In the genomic region with DNA sequence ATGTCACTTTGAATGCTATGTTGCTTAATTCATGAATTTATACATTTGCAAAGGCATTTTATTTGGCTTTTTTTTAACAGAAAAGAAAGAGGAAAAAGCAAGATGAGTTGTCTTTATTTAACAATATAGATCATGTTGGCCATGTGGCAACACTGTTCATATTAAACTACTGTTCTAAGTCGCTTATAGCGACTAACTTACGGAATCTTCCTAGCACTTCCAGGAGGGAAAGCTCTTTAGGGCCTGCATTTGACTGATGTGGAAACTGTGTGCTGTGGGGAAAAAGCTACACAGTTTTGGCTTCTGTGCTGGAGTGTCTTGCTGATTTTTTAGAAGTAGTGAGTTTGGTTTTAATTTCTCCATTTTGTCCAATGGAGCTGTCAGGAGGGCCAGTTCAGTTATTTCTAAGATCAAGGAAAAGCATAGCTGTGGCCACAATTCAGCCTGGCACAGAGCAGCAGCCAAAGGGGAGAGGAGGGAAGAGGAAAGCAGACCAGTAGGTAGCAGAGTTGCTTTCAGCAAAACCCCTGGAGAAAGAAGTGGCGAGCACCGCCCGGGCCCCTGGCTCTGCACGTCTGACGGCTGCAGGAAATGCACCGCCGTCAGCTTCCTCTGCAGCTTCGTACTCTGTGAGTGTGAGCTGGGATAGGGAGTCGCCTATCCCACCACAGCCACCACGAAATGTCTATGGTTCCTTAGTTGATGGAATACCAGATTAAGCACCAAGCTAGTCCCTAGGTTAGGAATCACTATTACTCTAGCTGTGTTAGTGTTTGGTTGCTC, we compare ENCODE assay signal across 8 cellular contexts.
A peak's percentile ranks its signal among the peaks of the same experiment; 100 is the strongest.
DNase-seq lines count a peak whose midpoint lies in the region; ATAC-seq and TF ChIP-seq lines count a peak whose summit lies in the region.

No MANE protein-coding gene starts in this region.

- peaks cover 55% of the 10 kb centered on the region for H3K36me3 Mint-ChIP-seq in nephron progenitor cell (ENCODE audit: low read depth)

- H3K9me3 ChIP-seq in Loucy (ENCODE audit: insufficient read depth, low read depth, low read length), result no peaks in the 10 kb centered on the region
- no peaks in the 10 kb centered on the region for H3K9me3 ChIP-seq in duodenal mucosa (ENCODE audit: control insufficient read depth in 1 of 2, low read length in 2 of 2)
- no peaks in the 10 kb centered on the region for H3K9me3 ChIP-seq in skeletal muscle tissue (ENCODE audit: control insufficient read depth in 3 of 3, low read length in 3 of 3)
- no peaks in the 10 kb centered on the region for H3K9me3 ChIP-seq in osteoblast (ENCODE audit: low read depth, low read length)

- H3K9ac ChIP-seq in Loucy (ENCODE audit: low read depth, low read length, poor library complexity, severe bottlenecking), result no peak overlapping the region
- peak overlapping the region in 1 of 2 donors; percentile 45 for H3K9ac ChIP-seq in duodenal mucosa (ENCODE audit: low read depth in 1 of 2, low read length in 2 of 2)
- H3K9ac ChIP-seq in skeletal muscle tissue (ENCODE audit: low read depth in 1 of 3, low read length in 3 of 3), result peak overlapping the region in 1 of 3 donors; percentile 41

- peak overlapping the region; percentile 57 for H3K4me3 ChIP-seq in Loucy (ENCODE audit: low read length, poor library complexity, severe bottlenecking)
- peak overlapping the region; percentile 4 to 16 for H3K4me3 ChIP-seq in duodenal mucosa (ENCODE audit: low read depth in 1 of 2, low read length in 2 of 2)
- H3K4me3 ChIP-seq in skeletal muscle tissue (ENCODE audit: low read length in 3 of 3), result peak overlapping the region in 2 of 3 donors; percentile 15 to 18
- no peak overlapping the region for H3K4me3 ChIP-seq in osteoblast (ENCODE audit: insufficient read depth, low read length)

- peaks cover 52% of the 10 kb centered on the region for H3K4me1 Mint-ChIP-seq in nephron progenitor cell

- DNase-seq in pons (ENCODE audit: low spot score), result no peak
- no peak for DNase-seq in osteoblast (ENCODE audit: insufficient read length, low spot score, missing footprints)
- DNase-seq in nephron progenitor cell, result no peak

- H3K27ac ChIP-seq in duodenal mucosa (ENCODE audit: low read depth, low read length) (no peak overlapping the region), skeletal muscle tissue (ENCODE audit: low read depth, low read length) (peak overlapping the region; percentile 85), osteoblast (ENCODE audit: low read depth, low read length) (no peak overlapping the region)

- H2AFZ ChIP-seq in Loucy (ENCODE audit: low read length) (peak overlapping the region; percentile 59), osteoblast (ENCODE audit: low read length) (no peak overlapping the region)

- H3K79me2 ChIP-seq in Loucy (ENCODE audit: insufficient read depth, low read length) (no peaks in the 10 kb centered on the region), osteoblast (ENCODE audit: insufficient read depth, low read length) (no peaks in the 10 kb centered on the region)

- H3K9me2 ChIP-seq in Loucy (replicated peaks; ENCODE audit: low read depth, low read length), result no peaks in the 10 kb centered on the region

- no peak overlapping the region for H3K27ac Mint-ChIP-seq in nephron progenitor cell

- no peak overlapping the region for H3K4me3 Mint-ChIP-seq in nephron progenitor cell

- peaks cover 12% of the 10 kb centered on the region for H3K9me3 Mint-ChIP-seq in nephron progenitor cell

- H3K27me3 Mint-ChIP-seq in nephron progenitor cell (ENCODE audit: low read depth, poor library complexity), result no peaks in the 10 kb centered on the region

- H3K27me3 ChIP-seq in Loucy (ENCODE audit: insufficient read depth, low read length, poor library complexity, severe bottlenecking), result no peaks in the 10 kb centered on the region
- H3K27me3 ChIP-seq in duodenal mucosa (ENCODE audit: control insufficient read depth in 1 of 2, insufficient read depth in 2 of 2, low read length in 2 of 2), result no peaks in the 10 kb centered on the region
- H3K27me3 ChIP-seq in skeletal muscle tissue (ENCODE audit: control insufficient read depth in 3 of 3, insufficient read depth in 3 of 3, low read length in 3 of 3), result no peaks in the 10 kb centered on the region
- H3K27me3 ChIP-seq in osteoblast (ENCODE audit: insufficient read depth, low read length), result no peaks in the 10 kb centered on the region

- no peaks in the 10 kb centered on the region for H3F3A ChIP-seq in Loucy (ENCODE audit: low read depth)

- ATAC-seq in GM21360 (IDR thresholded peaks at IDR 0.05; ENCODE audit: unreplicated experiment) (peak; percentile 42), HG03108 (IDR thresholded peaks at IDR 0.05; ENCODE audit: unreplicated experiment) (no peak)

- H4K20me1 ChIP-seq in Loucy (ENCODE audit: insufficient read depth, low read length, poor library complexity, severe bottlenecking), result no peaks in the 10 kb centered on the region
- no peaks in the 10 kb centered on the region for H4K20me1 ChIP-seq in osteoblast (ENCODE audit: insufficient read depth, low read length)

- TF ChIP-seq CTCF in Loucy (conservative IDR thresholded peaks at IDR 0.05; ENCODE audit: low read length) (no peak), osteoblast (IDR thresholded peaks at IDR 0.05; ENCODE audit: extremely low read depth, low read depth, low read length) (no peak), nephron progenitor cell (IDR thresholded peaks at IDR 0.05) (no peak)

- H3K4me2 ChIP-seq in Loucy (ENCODE audit: low read depth, low read length, poor library complexity, severe bottlenecking), result peak overlapping the region; percentile 74
- no peak overlapping the region for H3K4me2 ChIP-seq in osteoblast (ENCODE audit: insufficient read depth, low read length)

- no peaks in the 10 kb centered on the region for H3K36me3 ChIP-seq in Loucy (ENCODE audit: insufficient read depth, low read length)
- H3K36me3 ChIP-seq in duodenal mucosa (ENCODE audit: control insufficient read depth in 1 of 2, insufficient read depth in 2 of 2, low read length in 2 of 2), result peaks cover 6 to 29% of the 10 kb centered on the region in 2 donors
- H3K36me3 ChIP-seq in skeletal muscle tissue (ENCODE audit: control insufficient read depth in 3 of 3, insufficient read depth in 3 of 3, low read length in 3 of 3), result peaks cover 5 to 19% (median 10%) of the 10 kb centered on the region in 3 donors
- no peaks in the 10 kb centered on the region for H3K36me3 ChIP-seq in osteoblast (ENCODE audit: insufficient read depth, low read length)

- peaks cover 14% of the 10 kb centered on the region for H3K4me1 ChIP-seq in Loucy (ENCODE audit: insufficient read depth, low read length, poor library complexity, severe bottlenecking)
- H3K4me1 ChIP-seq in duodenal mucosa (ENCODE audit: control insufficient read depth in 1 of 2, insufficient read depth in 2 of 2, low read length in 2 of 2), result peaks cover 49 to 52% of the 10 kb centered on the region in 2 donors
- peaks cover 39 to 58% (median 47%) of the 10 kb centered on the region in 3 donors for H3K4me1 ChIP-seq in skeletal muscle tissue (ENCODE audit: control insufficient read depth in 3 of 3, insufficient read depth in 3 of 3, low read length in 3 of 3)
- no peaks in the 10 kb centered on the region for H3K4me1 ChIP-seq in osteoblast (ENCODE audit: insufficient read depth, low read length)
